Comparison of ENCODE assay signal across 25 cellular contexts in genomic region chr5:57476743-57477142, GRCh38. TPM values are rescaled to one million over a fixed set of nuclear protein-coding genes. Genes with fewer than 3 reads are reported as not detected.
A peak's percentile ranks its signal among the peaks of the same experiment; 100 is the strongest.
DNase-seq lines count a peak whose midpoint lies in the region; TF ChIP-seq lines count a peak whose summit lies in the region.
"Had no signal": no experiment of that assay in that cellular context is flagged by ENCODE, and none has a peak within 500 bp of the region (broad histone marks: within the 10 kb centered on the region; RNA-seq: fewer than 3 reads in every experiment).

No MANE protein-coding gene starts in this region.

- no peaks in the 10 kb centered on the region for H3K9me3 Mint-ChIP-seq in mesothelial cell of epicardium
- H3K9me3 Mint-ChIP-seq: CD4-positive, alpha-beta T cell had no signal

- peak; percentile 48 for DNase-seq in AG10803 (ENCODE audit: low read depth)
- peak; percentile 48 for DNase-seq in adipocyte (ENCODE audit: low read depth)
- DNase-seq in fibroblast of peridontal ligament (ENCODE audit: extremely low read depth), result peak; percentile 39
- DNase-seq in mesothelial cell of epicardium (ENCODE audit: low spot score in 2 of 2, unreplicated experiment in 2 of 2), result no peak
- no peak for DNase-seq in activated CD8-positive, alpha-beta memory T cell treated with anti-CD3 and anti-CD28 coated beads, Interleukin-2, amount 50 U/mL, for 4 hours
- no peak for DNase-seq in GM03348 (ENCODE audit: low spot score)
- DNase-seq in left ventricle myocardium inferior, result no peak
- DNase-seq: AML-193; CD4-positive, alpha-beta T cell; DMS53; KBM-7; MV-4-11; NCI-H1105; NCI-H146; NCI-H1930; NCI-H2107; NCI-H524; NCI-H774; PC-3 had no signal

- no peaks in the 10 kb centered on the region for H3K36me3 Mint-ChIP-seq in mesothelial cell of epicardium

- H3K9me3 ChIP-seq in adipocyte (ENCODE audit: control insufficient read depth, low read length), result no peaks in the 10 kb centered on the region
- no peaks in the 10 kb centered on the region for H3K9me3 ChIP-seq in left ventricle myocardium inferior (replicated peaks)

- H3K27me3 Mint-ChIP-seq in mesothelial cell of epicardium (ENCODE audit: low read depth), result no peaks in the 10 kb centered on the region
- H3K27me3 Mint-ChIP-seq: CD4-positive, alpha-beta T cell had no signal

- H3K4me3 Mint-ChIP-seq in mesothelial cell of epicardium, result no peak overlapping the region
- H3K4me3 Mint-ChIP-seq: CD4-positive, alpha-beta T cell had no signal

- H3K27me3 ChIP-seq in adipocyte (replicated peaks; ENCODE audit: control insufficient read depth, insufficient read depth, low read length) (no peaks in the 10 kb centered on the region), left ventricle myocardium inferior (ENCODE audit: low read depth) (no peaks in the 10 kb centered on the region)
- H3K27me3 ChIP-seq: BLaER1 treated with 17β-estradiol and CSF1 and Interleukin-3, amounts not matched to agents 10 nM and 100 nM had no signal

- H3K4me3 ChIP-seq in AG10803 (ENCODE audit: low read length), result no peak overlapping the region
- H3K4me3 ChIP-seq in adipocyte (ENCODE audit: low read length), result no peak overlapping the region
- H3K4me3 ChIP-seq in left ventricle myocardium inferior, result no peak overlapping the region
- H3K4me3 ChIP-seq: BLaER1 treated with 17β-estradiol and CSF1 and Interleukin-3, amounts not matched to agents 10 nM and 100 nM; GM12878 had no signal

- intact Hi-C loops in left ventricle myocardium inferior (cut with micrococcal nuclease), result no loop called here

- H3K27ac Mint-ChIP-seq in mesothelial cell of epicardium, result peak overlapping the region; percentile 75
- H3K27ac Mint-ChIP-seq: CD4-positive, alpha-beta T cell had no signal

- H3K4me1 Mint-ChIP-seq in mesothelial cell of epicardium, result peaks cover 29% of the 10 kb centered on the region

- H3K36me3 ChIP-seq in adipocyte (ENCODE audit: control insufficient read depth, insufficient read depth, low read length, severe bottlenecking) (no peaks in the 10 kb centered on the region), left ventricle myocardium inferior (no peaks in the 10 kb centered on the region)
- H3K36me3 ChIP-seq: BLaER1 treated with 17β-estradiol and CSF1 and Interleukin-3, amounts not matched to agents 10 nM and 100 nM had no signal

- no peak overlapping the region for H3K9ac ChIP-seq in adipocyte (ENCODE audit: low read length)
- H3K9ac ChIP-seq: BLaER1 treated with 17β-estradiol and CSF1 and Interleukin-3, amounts not matched to agents 10 nM and 100 nM had no signal

- TF ChIP-seq CTCF in AG10803 (conservative IDR thresholded peaks at IDR 0.05; ENCODE audit: low read length) (no peak), mesothelial cell of epicardium (IDR thresholded peaks at IDR 0.05; ENCODE audit: unreplicated experiment) (no peak), left ventricle myocardium inferior (IDR thresholded peaks at IDR 0.05; ENCODE audit: borderline replicate concordance) (no peak)

- peaks cover 14% of the 10 kb centered on the region for H3K4me1 ChIP-seq in adipocyte (ENCODE audit: control insufficient read depth, insufficient read depth, low read length)
- no peaks in the 10 kb centered on the region for H3K4me1 ChIP-seq in left ventricle myocardium inferior
- H3K4me1 ChIP-seq: BLaER1 treated with 17β-estradiol and CSF1 and Interleukin-3, amounts not matched to agents 10 nM and 100 nM had no signal

- no peak overlapping the region for H3K27ac ChIP-seq in left ventricle myocardium inferior (replicated peaks)
- H3K27ac ChIP-seq: 22Rv1; BLaER1 treated with 17β-estradiol and CSF1 and Interleukin-3, amounts not matched to agents 10 nM and 100 nM had no signal

RNA-seq across cellular contexts. Expression of gene ACTBL2, which starts 5.9 kb away (rescaled TPM):
- 0.07 TPM in 2 of 3 replicates, not detected in the other for total RNA-seq in mesothelial cell of epicardium
- total RNA-seq in left ventricle myocardium inferior, result not detected
- total RNA-seq: CD4-positive, alpha-beta T cell; HepG2; LHCN-M2; MCF 10A had no signal

Comparison
In these comparisons a context has a peak if more than half of its experiments do, and no peak if none do; other contexts are left out.
1. DNase-seq: peak in AG10803 (single experiment), adipocyte (single experiment) and fibroblast of peridontal ligament (single experiment); none in mesothelial cell of epicardium (0 of 2), activated CD8-positive, alpha-beta memory T cell treated with anti-CD3 and anti-CD28 coated beads, Interleukin-2, amount 50 U/mL, for 4 hours (single experiment), GM03348 (single experiment) and left ventricle myocardium inferior (single experiment).